ENCODE assay signal across 20 cellular contexts in the genomic region with DNA sequence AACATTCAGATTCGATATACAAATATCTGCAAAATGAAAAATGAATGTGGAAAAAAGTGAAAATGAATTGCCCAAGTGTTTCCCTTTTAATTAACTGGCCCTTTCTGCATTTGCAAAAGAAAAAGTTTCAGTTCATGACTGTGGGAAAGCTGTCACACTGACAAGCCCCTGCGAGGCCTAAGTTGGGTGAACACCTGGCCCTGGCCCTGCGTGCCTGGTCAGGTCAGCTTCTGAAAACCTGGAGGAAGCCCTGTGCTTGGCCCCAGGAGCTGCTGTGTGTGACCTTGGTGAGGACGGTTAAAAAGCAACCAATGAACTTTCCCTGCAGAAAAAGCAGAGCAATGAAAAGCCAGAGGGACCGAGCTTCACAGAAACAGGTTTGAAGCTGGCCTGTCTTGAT.
"Had no signal": no experiment of that assay in that cellular context is flagged by ENCODE, and none has a peak within 500 bp of the region (broad histone marks: within the 10 kb centered on the region; RNA-seq: fewer than 3 reads in every experiment).

No MANE protein-coding gene starts in this region.

- H3K9me3 Mint-ChIP-seq: nephron; stimulated activated naive B cell treated with anti-CD40 and anti-IgM and Interleukin-4, amounts not matched to agents 10 μg/mL and 1 μg/mL and 100 μg/mL, for 72 hours; stimulated activated naive CD8-positive, alpha-beta T cell treated with anti-CD3 and anti-CD28 coated beads, Interleukin-15, amount 100 ng/mL, for 72 hours had no signal

- H3K27me3 ChIP-seq: esophagus muscularis mucosa, gastrocnemius medialis, right atrium auricular region, sigmoid colon had no signal

- H3K4me3 ChIP-seq: esophagus muscularis mucosa, gastrocnemius medialis, heart right ventricle, right atrium auricular region, sigmoid colon, skin epidermis, thoracic aorta had no signal

- H3K27ac ChIP-seq: epithelial cell of prostate, esophagus muscularis mucosa, gastrocnemius medialis, heart right ventricle, right atrium auricular region, sigmoid colon, skin epidermis, thoracic aorta had no signal

- H3K4me3 Mint-ChIP-seq: naive B cell; nephron; stimulated activated naive B cell treated with anti-CD40 and anti-IgM and Interleukin-4, amounts not matched to agents 10 μg/mL and 1 μg/mL and 100 μg/mL, for 72 hours; stimulated activated naive CD8-positive, alpha-beta T cell treated with anti-CD3 and anti-CD28 coated beads, Interleukin-15, amount 100 ng/mL, for 72 hours had no signal

- H3K4me1 ChIP-seq: gastrocnemius medialis, heart right ventricle, right atrium auricular region had no signal

- H3K36me3 ChIP-seq: esophagus muscularis mucosa, gastrocnemius medialis, heart right ventricle, right atrium auricular region, sigmoid colon, thoracic aorta had no signal

- H3K27ac Mint-ChIP-seq: naive B cell; nephron; stimulated activated naive B cell treated with anti-CD40 and anti-IgM and Interleukin-4, amounts not matched to agents 10 μg/mL and 1 μg/mL and 100 μg/mL, for 72 hours; stimulated activated naive CD8-positive, alpha-beta T cell treated with anti-CD3 and anti-CD28 coated beads, Interleukin-15, amount 100 ng/mL, for 72 hours had no signal

- ATAC-seq: gastrocnemius medialis; heart right ventricle; stimulated activated naive B cell treated with anti-CD40 and anti-IgM and Interleukin-4, amounts not matched to agents 10 μg/mL and 1 μg/mL and 100 μg/mL, for 72 hours; stimulated activated naive CD8-positive, alpha-beta T cell treated with anti-CD3 and anti-CD28 coated beads, Interleukin-15, amount 100 ng/mL, for 72 hours had no signal

- H3K4me1 Mint-ChIP-seq: naive B cell, nephron had no signal

- DNase-seq: effector memory CD4-positive, alpha-beta T cell; gastrocnemius medialis; heart right ventricle; hypothalamus; kidney glomerular epithelial cell; mesendoderm; naive B cell; posterior cingulate gyrus; sigmoid colon; stimulated activated CD4-positive, alpha-beta T cell treated with anti-CD3 and anti-CD28 coated beads, Interleukin-2, amount 100 ng/mL, for 24 hours; stimulated activated CD4-positive, alpha-beta T cell treated with anti-CD3 and anti-CD28 coated beads, Interleukin-4, amount 100 ng/mL, for 4 hours; stimulated activated naive B cell treated with anti-CD40 and anti-IgM and Interleukin-4, amounts not matched to agents 10 μg/mL and 1 μg/mL and 100 μg/mL, for 72 hours; stimulated activated naive CD8-positive, alpha-beta T cell treated with anti-CD3 and anti-CD28 coated beads, Interleukin-15, amount 100 ng/mL, for 72 hours; trophoblast cell had no signal

- H3K9me3 ChIP-seq: esophagus muscularis mucosa, gastrocnemius medialis, heart right ventricle, right atrium auricular region, sigmoid colon, thoracic aorta had no signal
